ENCODE assay signal across 24 cellular contexts in the genomic region with DNA sequence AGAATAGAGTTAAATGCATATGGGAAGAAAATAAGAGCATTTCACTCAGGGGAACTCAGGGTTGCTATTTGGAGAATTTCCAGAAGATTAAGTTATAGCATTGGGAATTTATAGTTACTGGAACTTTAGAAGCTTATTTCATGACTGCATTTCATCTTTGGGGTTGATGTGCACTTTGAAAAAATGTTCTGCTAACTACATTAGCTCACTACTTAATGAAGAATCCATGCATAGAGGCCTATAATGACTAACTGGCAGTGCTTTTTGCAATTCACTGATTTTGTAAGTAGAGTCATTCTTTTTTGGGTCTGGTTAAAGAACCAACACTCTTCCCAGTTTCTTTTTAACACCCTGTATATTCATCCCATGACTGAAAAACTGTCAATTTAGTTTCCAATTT.
DNase-seq lines count a peak whose midpoint lies in the region; ATAC-seq and TF ChIP-seq lines count a peak whose summit lies in the region.
"Had no signal": no experiment of that assay in that cellular context is flagged by ENCODE, and none has a peak within 500 bp of the region (broad histone marks: within the 10 kb centered on the region; RNA-seq: fewer than 3 reads in every experiment).

No MANE protein-coding gene starts in this region.

- no peaks in the 10 kb centered on the region for H3K27me3 ChIP-seq in PC-3 (ENCODE audit: low read length)
- H3K27me3 ChIP-seq in gastrocnemius medialis, result no peaks in the 10 kb centered on the region

- H4K20me1 ChIP-seq in PC-3 (ENCODE audit: low read length), result no peaks in the 10 kb centered on the region

- TF ChIP-seq CTCF in PC-3 (conservative IDR thresholded peaks at IDR 0.05; ENCODE audit: low read depth, low read length) (no peak), gastrocnemius medialis (IDR thresholded peaks at IDR 0.05 in 4 of 5, conservative IDR thresholded peaks at IDR 0.05 in 1 of 5) (no peak)

- H3K27ac ChIP-seq in PC-3 (ENCODE audit: low read length) (peak overlapping the region; percentile 64), gastrocnemius medialis (no peak overlapping the region)
- H3K27ac ChIP-seq: SK-N-MC had no signal

- no peak for ATAC-seq in PC-3
- no peak for ATAC-seq in gastrocnemius medialis
- ATAC-seq: CD8-positive, alpha-beta T cell; GM23338 had no signal

- peaks cover 23% of the 10 kb centered on the region for H3K4me1 ChIP-seq in PC-3 (ENCODE audit: insufficient read depth, low read length)
- no peaks in the 10 kb centered on the region for H3K4me1 ChIP-seq in gastrocnemius medialis

- POLR2A ChIA-PET in PC-3 (lab: Charles Lee; ENCODE audit: unreplicated experiment), result no interaction called here

- H3K9me3 ChIP-seq in PC-3 (ENCODE audit: low read length) (no peaks in the 10 kb centered on the region), gastrocnemius medialis (no peaks in the 10 kb centered on the region)

- intact Hi-C loops in PC-3 (cut with micrococcal nuclease) (no loop called here), gastrocnemius medialis (cut with DNase I; ENCODE audit: low total_unique reads) (no loop called here)

- H3K9ac ChIP-seq in PC-3 (ENCODE audit: low read length), result no peak overlapping the region

- no peaks in the 10 kb centered on the region for H3K36me3 ChIP-seq in PC-3 (ENCODE audit: low read depth, low read length)
- no peaks in the 10 kb centered on the region for H3K36me3 ChIP-seq in gastrocnemius medialis

- no TSS peak for BruUV-seq in PC-3 (replicated peaks; lab: Mats Ljungman, UMichigan)

- H3F3A ChIP-seq in PC-3 (ENCODE audit: low read length, unreplicated experiment), result no peaks in the 10 kb centered on the region

- no peaks in the 10 kb centered on the region for H3K9me2 ChIP-seq in PC-3 (replicated peaks; ENCODE audit: low read length)

- CTCF ChIA-PET in PC-3 (lab: Charles Lee), result no interaction called here

- in situ Hi-C loops in gastrocnemius medialis (cut with MboI; ENCODE audit: low sequenced_read_pairs in 4 of 4), result loop anchor here in 1 of 4 donors (25.0 kb wide), 1 partner anchor 108 kb away; no protein-coding TSS in a partner anchor

- no peak overlapping the region for H2AFZ ChIP-seq in PC-3 (ENCODE audit: low read length)
- H2AFZ ChIP-seq: GM23338 had no signal

- no peak overlapping the region for H3K4me3 ChIP-seq in PC-3 (ENCODE audit: low read length)
- no peak overlapping the region for H3K4me3 ChIP-seq in skeletal muscle cell (ENCODE audit: low read depth, low read length)
- no peak overlapping the region for H3K4me3 ChIP-seq in gastrocnemius medialis
- H3K4me3 ChIP-seq: GM23338, SK-N-MC had no signal

- H3K79me2 ChIP-seq in PC-3 (ENCODE audit: low read length), result no peaks in the 10 kb centered on the region

- H3K4me2 ChIP-seq in PC-3 (ENCODE audit: low read length), result no peak overlapping the region
- H3K4me2 ChIP-seq: GM23338 had no signal

- peak; percentile 46 for DNase-seq in EH (ENCODE audit: low read depth)
- no peak for DNase-seq in PC-3
- DNase-seq in kidney tubule cell (ENCODE audit: low spot score), result peak; percentile 77
- peak; percentile 62 for DNase-seq in skeletal muscle cell (ENCODE audit: low read depth)
- DNase-seq in gastrocnemius medialis, result no peak
- DNase-seq in globus pallidus (ENCODE audit: low spot score), result no peak
- DNase-seq in amygdala (lab: John Stamatoyannopoulos, UW), result no peak
- DNase-seq: AML-193; C1 segment of cervical spinal cord; Calu3; CD8-positive, alpha-beta T cell; DMS153; HCEC 1CT; MV-4-11; NCI-H1694; NCI-H2081; NCI-H2171; NCI-H345; NCI-H524; NCI-H82; OCI-M1; Right ventricle myocardium superior had no signal

- no peak for TF ChIP-seq POLR2A in gastrocnemius medialis (IDR thresholded peaks at IDR 0.05)

Comparison
In these comparisons a context has a peak if more than half of its experiments do, and no peak if none do; other contexts are left out.
1. DNase-seq: peak in EH (single experiment), kidney tubule cell (single experiment) and skeletal muscle cell (single experiment); none in PC-3 (single experiment), gastrocnemius medialis (0 of 2), globus pallidus (single experiment) and amygdala (0 of 56).